Comparison of ENCODE assay signal across 1 cellular context in the genomic region with DNA sequence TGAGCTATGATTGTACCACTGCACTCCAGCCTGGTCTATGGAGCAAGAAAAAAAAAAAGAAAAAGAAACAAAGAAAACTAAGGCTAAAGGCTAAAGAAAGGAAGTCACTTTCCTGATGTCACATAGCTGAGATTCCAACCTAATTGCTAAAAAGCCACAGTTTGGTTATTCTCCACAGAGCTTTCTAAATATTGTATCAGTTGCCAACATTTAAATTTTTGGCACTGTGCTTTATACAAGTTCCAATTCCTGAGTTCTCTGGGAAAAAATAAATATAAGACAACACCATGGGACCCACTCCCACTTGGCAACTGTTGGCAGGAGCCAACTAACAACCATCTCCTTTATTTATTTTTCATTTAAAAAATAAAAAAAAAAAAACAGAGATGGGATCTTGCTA.
TF ChIP-seq lines count a peak whose summit lies in the region.

No MANE protein-coding gene starts in this region.

TF ChIP-seq in GM23338, 12 proteins besides CTCF, POLR2A, EP300 and RAD21:
- TF ChIP-seq, protein P1, sequence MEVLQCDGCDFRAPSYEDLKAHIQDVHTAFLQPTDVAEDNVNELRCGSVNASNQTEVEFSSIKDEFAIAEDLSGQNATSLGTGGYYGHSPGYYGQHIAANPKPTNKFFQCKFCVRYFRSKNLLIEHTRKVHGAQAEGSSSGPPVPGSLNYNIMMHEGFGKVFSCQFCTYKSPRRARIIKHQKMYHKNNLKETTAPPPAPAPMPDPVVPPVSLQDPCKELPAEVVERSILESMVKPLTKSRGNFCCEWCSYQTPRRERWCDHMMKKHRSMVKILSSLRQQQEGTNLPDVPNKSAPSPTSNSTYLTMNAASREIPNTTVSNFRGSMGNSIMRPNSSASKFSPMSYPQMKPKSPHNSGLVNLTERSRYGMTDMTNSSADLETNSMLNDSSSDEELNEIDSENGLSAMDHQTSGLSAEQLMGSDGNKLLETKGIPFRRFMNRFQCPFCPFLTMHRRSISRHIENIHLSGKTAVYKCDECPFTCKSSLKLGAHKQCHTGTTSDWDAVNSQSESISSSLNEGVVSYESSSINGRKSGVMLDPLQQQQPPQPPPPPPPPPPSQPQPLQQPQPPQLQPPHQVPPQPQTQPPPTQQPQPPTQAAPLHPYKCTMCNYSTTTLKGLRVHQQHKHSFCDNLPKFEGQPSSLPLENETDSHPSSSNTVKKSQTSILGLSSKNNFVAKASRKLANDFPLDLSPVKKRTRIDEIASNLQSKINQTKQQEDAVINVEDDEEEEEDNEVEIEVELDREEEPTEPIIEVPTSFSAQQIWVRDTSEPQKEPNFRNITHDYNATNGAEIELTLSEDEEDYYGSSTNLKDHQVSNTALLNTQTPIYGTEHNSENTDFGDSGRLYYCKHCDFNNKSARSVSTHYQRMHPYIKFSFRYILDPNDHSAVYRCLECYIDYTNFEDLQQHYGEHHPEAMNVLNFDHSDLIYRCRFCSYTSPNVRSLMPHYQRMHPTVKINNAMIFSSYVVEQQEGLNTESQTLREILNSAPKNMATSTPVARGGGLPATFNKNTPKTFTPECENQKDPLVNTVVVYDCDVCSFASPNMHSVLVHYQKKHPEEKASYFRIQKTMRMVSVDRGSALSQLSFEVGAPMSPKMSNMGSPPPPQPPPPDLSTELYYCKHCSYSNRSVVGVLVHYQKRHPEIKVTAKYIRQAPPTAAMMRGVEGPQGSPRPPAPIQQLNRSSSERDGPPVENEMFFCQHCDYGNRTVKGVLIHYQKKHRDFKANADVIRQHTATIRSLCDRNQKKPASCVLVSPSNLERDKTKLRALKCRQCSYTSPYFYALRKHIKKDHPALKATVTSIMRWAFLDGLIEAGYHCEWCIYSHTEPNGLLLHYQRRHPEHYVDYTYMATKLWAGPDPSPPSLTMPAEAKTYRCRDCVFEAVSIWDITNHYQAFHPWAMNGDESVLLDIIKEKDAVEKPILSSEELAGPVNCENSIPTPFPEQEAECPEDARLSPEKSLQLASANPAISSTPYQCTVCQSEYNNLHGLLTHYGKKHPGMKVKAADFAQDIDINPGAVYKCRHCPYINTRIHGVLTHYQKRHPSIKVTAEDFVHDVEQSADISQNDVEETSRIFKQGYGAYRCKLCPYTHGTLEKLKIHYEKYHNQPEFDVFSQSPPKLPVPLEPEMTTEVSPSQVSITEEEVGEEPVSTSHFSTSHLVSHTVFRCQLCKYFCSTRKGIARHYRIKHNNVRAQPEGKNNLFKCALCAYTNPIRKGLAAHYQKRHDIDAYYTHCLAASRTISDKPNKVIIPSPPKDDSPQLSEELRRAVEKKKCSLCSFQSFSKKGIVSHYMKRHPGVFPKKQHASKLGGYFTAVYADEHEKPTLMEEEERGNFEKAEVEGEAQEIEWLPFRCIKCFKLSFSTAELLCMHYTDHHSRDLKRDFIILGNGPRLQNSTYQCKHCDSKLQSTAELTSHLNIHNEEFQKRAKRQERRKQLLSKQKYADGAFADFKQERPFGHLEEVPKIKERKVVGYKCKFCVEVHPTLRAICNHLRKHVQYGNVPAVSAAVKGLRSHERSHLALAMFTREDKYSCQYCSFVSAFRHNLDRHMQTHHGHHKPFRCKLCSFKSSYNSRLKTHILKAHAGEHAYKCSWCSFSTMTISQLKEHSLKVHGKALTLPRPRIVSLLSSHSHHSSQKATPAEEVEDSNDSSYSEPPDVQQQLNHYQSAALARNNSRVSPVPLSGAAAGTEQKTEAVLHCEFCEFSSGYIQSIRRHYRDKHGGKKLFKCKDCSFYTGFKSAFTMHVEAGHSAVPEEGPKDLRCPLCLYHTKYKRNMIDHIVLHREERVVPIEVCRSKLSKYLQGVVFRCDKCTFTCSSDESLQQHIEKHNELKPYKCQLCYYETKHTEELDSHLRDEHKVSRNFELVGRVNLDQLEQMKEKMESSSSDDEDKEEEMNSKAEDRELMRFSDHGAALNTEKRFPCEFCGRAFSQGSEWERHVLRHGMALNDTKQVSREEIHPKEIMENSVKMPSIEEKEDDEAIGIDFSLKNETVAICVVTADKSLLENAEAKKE (CRISPR knock-in tag; IDR thresholded peaks at IDR 0.05) = no peak
- TF ChIP-seq NANOG (IDR thresholded peaks at IDR 0.05; ENCODE audit: borderline replicate concordance) = no peak
- TF ChIP-seq, protein P2, sequence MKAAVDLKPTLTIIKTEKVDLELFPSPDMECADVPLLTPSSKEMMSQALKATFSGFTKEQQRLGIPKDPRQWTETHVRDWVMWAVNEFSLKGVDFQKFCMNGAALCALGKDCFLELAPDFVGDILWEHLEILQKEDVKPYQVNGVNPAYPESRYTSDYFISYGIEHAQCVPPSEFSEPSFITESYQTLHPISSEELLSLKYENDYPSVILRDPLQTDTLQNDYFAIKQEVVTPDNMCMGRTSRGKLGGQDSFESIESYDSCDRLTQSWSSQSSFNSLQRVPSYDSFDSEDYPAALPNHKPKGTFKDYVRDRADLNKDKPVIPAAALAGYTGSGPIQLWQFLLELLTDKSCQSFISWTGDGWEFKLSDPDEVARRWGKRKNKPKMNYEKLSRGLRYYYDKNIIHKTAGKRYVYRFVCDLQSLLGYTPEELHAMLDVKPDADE (IDR thresholded peaks at IDR 0.05) = no peak
- TF ChIP-seq ZNF331 (CRISPR knock-in tag; IDR thresholded peaks at IDR 0.05; ENCODE audit: low read depth) = no peak
- no peak for TF ChIP-seq POLR2AphosphoS5 (IDR thresholded peaks at IDR 0.05; ENCODE audit: low read depth)
- no peak for TF ChIP-seq STAT1 (IDR thresholded peaks at IDR 0.05; ENCODE audit: unreplicated experiment)
- TF ChIP-seq EZH2 (IDR thresholded peaks at IDR 0.05; ENCODE audit: low read depth, unreplicated experiment) = no peak
- TF ChIP-seq, protein P3, sequence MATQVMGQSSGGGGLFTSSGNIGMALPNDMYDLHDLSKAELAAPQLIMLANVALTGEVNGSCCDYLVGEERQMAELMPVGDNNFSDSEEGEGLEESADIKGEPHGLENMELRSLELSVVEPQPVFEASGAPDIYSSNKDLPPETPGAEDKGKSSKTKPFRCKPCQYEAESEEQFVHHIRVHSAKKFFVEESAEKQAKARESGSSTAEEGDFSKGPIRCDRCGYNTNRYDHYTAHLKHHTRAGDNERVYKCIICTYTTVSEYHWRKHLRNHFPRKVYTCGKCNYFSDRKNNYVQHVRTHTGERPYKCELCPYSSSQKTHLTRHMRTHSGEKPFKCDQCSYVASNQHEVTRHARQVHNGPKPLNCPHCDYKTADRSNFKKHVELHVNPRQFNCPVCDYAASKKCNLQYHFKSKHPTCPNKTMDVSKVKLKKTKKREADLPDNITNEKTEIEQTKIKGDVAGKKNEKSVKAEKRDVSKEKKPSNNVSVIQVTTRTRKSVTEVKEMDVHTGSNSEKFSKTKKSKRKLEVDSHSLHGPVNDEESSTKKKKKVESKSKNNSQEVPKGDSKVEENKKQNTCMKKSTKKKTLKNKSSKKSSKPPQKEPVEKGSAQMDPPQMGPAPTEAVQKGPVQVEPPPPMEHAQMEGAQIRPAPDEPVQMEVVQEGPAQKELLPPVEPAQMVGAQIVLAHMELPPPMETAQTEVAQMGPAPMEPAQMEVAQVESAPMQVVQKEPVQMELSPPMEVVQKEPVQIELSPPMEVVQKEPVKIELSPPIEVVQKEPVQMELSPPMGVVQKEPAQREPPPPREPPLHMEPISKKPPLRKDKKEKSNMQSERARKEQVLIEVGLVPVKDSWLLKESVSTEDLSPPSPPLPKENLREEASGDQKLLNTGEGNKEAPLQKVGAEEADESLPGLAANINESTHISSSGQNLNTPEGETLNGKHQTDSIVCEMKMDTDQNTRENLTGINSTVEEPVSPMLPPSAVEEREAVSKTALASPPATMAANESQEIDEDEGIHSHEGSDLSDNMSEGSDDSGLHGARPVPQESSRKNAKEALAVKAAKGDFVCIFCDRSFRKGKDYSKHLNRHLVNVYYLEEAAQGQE (IDR thresholded peaks at IDR 0.05; ENCODE audit: unreplicated experiment) = no peak
- no peak for TF ChIP-seq JUNB (IDR thresholded peaks at IDR 0.05; ENCODE audit: unreplicated experiment)
- TF ChIP-seq EZH2phosphoT487 (IDR thresholded peaks at IDR 0.05; ENCODE audit: unreplicated experiment) = no peak
- TF ChIP-seq CREB1 (CRISPR knock-in tag; IDR thresholded peaks at IDR 0.05; ENCODE audit: low read depth) = no peak
- TF ChIP-seq ZNF114 (CRISPR knock-in tag; IDR thresholded peaks at IDR 0.05) = no peak
